ENCODE assay signal across 20 cellular contexts in the genomic region with DNA sequence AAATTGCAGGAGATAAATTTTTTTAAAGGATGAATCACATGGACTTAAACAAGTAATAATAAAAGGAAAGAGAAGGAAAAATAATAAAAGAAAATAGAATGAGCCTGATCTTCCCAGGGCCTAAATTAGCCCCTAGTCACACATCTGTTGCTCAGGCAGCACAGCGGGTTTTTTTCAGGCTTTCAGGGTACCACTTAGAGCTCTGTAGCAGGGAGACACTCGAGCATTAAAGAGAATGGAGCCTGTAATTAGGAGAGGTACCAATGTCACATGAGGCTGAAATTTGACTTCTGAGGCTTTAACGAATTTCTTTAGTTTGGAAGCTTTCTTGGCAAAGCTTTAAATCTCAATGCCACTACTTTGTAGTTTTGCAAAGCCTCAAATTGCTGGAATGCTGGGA.
"Had no signal": no experiment of that assay in that cellular context is flagged by ENCODE, and none has a peak within 500 bp of the region (broad histone marks: within the 10 kb centered on the region; RNA-seq: fewer than 3 reads in every experiment).

No MANE protein-coding gene starts in this region.

- H3K27ac ChIP-seq: ascending aorta, coronary artery, epithelial cell of prostate, neutrophil, pancreas, suprapubic skin, uterus had no signal

- H3K27me3 ChIP-seq: ascending aorta, neutrophil, pancreas, suprapubic skin, uterus had no signal

- DNase-seq: activated CD8-positive, alpha-beta memory T cell treated with anti-CD3 and anti-CD28 coated beads, Interleukin-2, amount 50 U/mL, for 4 hours; activated T-cell treated with anti-CD3 and anti-CD28 coated beads, Interleukin-2, amount 50 U/mL, for 24 hours; naive thymus-derived CD8-positive, alpha-beta T cell; pancreas; right cardiac atrium; stimulated activated CD4-positive, alpha-beta T cell treated with anti-CD3 and anti-CD28 coated beads, Interleukin-12 subunit alpha, Interleukin-12 subunit beta, amount 100 ng/mL, for 4 hours; stimulated activated CD4-positive, alpha-beta T cell treated with anti-CD3 and anti-CD28 coated beads, Interleukin-4, amount 100 ng/mL, for 4 hours; T-helper 1 cell; T-helper 9 cell; trophoblast cell; uterus had no signal

- H3K9me3 ChIP-seq: ascending aorta, neutrophil, pancreas, suprapubic skin, uterus had no signal

- ATAC-seq: activated naive CD4-positive, alpha-beta T cell treated with anti-CD3 and anti-CD28 coated beads, Interleukin-2, amount 50 U/mL, for 72 hours; activated T-helper 17 cell treated with anti-CD3 and anti-CD28 coated beads, Interleukin-2, amount 50 U/mL, for 72 hours; left lobe of liver; naive thymus-derived CD8-positive, alpha-beta T cell; pancreas; right cardiac atrium; WTC11 had no signal

- H3K4me3 ChIP-seq: ascending aorta, coronary artery, pancreas, suprapubic skin, uterus had no signal

- H3K36me3 ChIP-seq: ascending aorta, neutrophil, pancreas, suprapubic skin, uterus had no signal

- H3K4me1 ChIP-seq: pancreas, suprapubic skin, uterus had no signal
